ENCODE assay signal across 22 cellular contexts in genomic region chr11:58844600-58844999, GRCh38. TPM values are rescaled to one million over a fixed set of nuclear protein-coding genes. Genes with fewer than 3 reads are reported as not detected.
"Had no signal": no experiment of that assay in that cellular context is flagged by ENCODE, and none has a peak within 500 bp of the region (broad histone marks: within the 10 kb centered on the region; RNA-seq: fewer than 3 reads in every experiment).

A gene with protein sequence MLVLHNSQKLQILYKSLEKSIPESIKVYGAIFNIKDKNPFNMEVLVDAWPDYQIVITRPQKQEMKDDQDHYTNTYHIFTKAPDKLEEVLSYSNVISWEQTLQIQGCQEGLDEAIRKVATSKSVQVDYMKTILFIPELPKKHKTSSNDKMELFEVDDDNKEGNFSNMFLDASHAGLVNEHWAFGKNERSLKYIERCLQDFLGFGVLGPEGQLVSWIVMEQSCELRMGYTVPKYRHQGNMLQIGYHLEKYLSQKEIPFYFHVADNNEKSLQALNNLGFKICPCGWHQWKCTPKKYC (minus strand): TSS chr11:58844704. CDS start chr11:58839612, 5,092 bp downstream.

- H3K36me3 Mint-ChIP-seq: activated CD4-positive, alpha-beta memory T cell treated with anti-CD3 and anti-CD28 coated beads for 36 hours; activated naive CD8-positive, alpha-beta T cell; brain had no signal

- H3K27ac Mint-ChIP-seq: activated CD4-positive, alpha-beta memory T cell treated with anti-CD3 and anti-CD28 coated beads for 36 hours; activated CD4-positive, alpha-beta T cell treated with anti-CD3 and anti-CD28 coated beads, Interleukin-2, amount 10 ng/mL, durations not matched to agents 7 days and 5 days; activated naive CD4-positive, alpha-beta T cell treated with anti-CD3 and anti-CD28 coated beads for 36 hours; activated naive CD8-positive, alpha-beta T cell; brain; T-helper 1 cell treated with Interleukin-12 subunit alpha and Interleukin-12 subunit beta and Interleukin-4 antibody, amounts not matched to agents 30 μg/mL and 1 μg/mL, for 36 hours had no signal

- H3K4me1 Mint-ChIP-seq: activated CD4-positive, alpha-beta T cell treated with anti-CD3 and anti-CD28 coated beads, Interleukin-2, amount 10 ng/mL, durations not matched to agents 7 days and 5 days; brain had no signal

- H3K9me3 Mint-ChIP-seq: activated CD4-positive, alpha-beta memory T cell treated with anti-CD3 and anti-CD28 coated beads for 36 hours; activated CD4-positive, alpha-beta T cell treated with anti-CD3 and anti-CD28 coated beads, Interleukin-2, amount 10 ng/mL, durations not matched to agents 7 days and 5 days; activated naive CD4-positive, alpha-beta T cell treated with anti-CD3 and anti-CD28 coated beads for 36 hours; activated T-cell treated with anti-CD3 and anti-CD28 coated beads, Interleukin-2, amount 50 U/mL, for 4 hours; T-helper 1 cell treated with Interleukin-12 subunit alpha and Interleukin-12 subunit beta and Interleukin-4 antibody, amounts not matched to agents 30 μg/mL and 1 μg/mL, for 36 hours had no signal

- H3K4me3 ChIP-seq: cardiac muscle cell, Peyer's patch, SJSA1 had no signal

- H3K4me3 Mint-ChIP-seq: activated CD4-positive, alpha-beta memory T cell treated with anti-CD3 and anti-CD28 coated beads for 36 hours; activated CD4-positive, alpha-beta T cell treated with anti-CD3 and anti-CD28 coated beads, Interleukin-2, amount 10 ng/mL, durations not matched to agents 7 days and 5 days; activated naive CD4-positive, alpha-beta T cell treated with anti-CD3 and anti-CD28 coated beads for 36 hours; activated naive CD8-positive, alpha-beta T cell; activated T-cell treated with anti-CD3 and anti-CD28 coated beads, Interleukin-2, amount 50 U/mL, for 4 hours; brain; T-helper 1 cell treated with Interleukin-12 subunit alpha and Interleukin-12 subunit beta and Interleukin-4 antibody, amounts not matched to agents 30 μg/mL and 1 μg/mL, for 36 hours had no signal

- DNase-seq: activated CD4-positive, alpha-beta memory T cell treated with anti-CD3 and anti-CD28 coated beads for 36 hours; activated CD4-positive, alpha-beta T cell treated with anti-CD3 and anti-CD28 coated beads, Interleukin-2, amount 10 ng/mL, durations not matched to agents 7 days and 5 days; activated CD4-positive, CD25-positive, alpha-beta regulatory T cell; activated CD8-positive, alpha-beta memory T cell treated with anti-CD3 and anti-CD28 coated beads for 24 hours; activated effector memory CD4-positive, alpha-beta T cell treated with anti-CD3 and anti-CD28 coated beads, Interleukin-2, amount 50 U/mL, for 16 hours; activated naive CD4-positive, alpha-beta T cell treated with anti-CD3 and anti-CD28 coated beads for 36 hours; activated T-cell treated with anti-CD3 and anti-CD28 coated beads, Interleukin-2, amount 50 U/mL, for 4 hours; amygdala; NCI-H1105 treated with DMSO at 0.1 percent for 48 hours; NCI-H1436 treated with DMSO at 0.1 percent for 48 hours; NCI-H187 treated with DMSO at 0.1 percent for 48 hours; NCI-H2081 treated with DMSO at 0.1 percent for 48 hours; NCI-H446; NCI-H524; Peyer's patch; Right ventricle myocardium superior had no signal

- ATAC-seq: activated T-cell treated with anti-CD3 and anti-CD28 coated beads, Interleukin-2, amount 50 U/mL, for 4 hours had no signal

RNA-seq across cellular contexts. Expression of the gene that starts here (rescaled TPM):
- total RNA-seq: activated CD4-positive, alpha-beta memory T cell treated with anti-CD3 and anti-CD28 coated beads for 36 hours; activated CD4-positive, alpha-beta T cell treated with anti-CD3 and anti-CD28 coated beads, Interleukin-2, amount 10 ng/mL, durations not matched to agents 7 days and 5 days; activated naive CD4-positive, alpha-beta T cell treated with anti-CD3 and anti-CD28 coated beads for 36 hours; activated T-cell treated with anti-CD3 and anti-CD28 coated beads, Interleukin-2, amount 50 U/mL, for 4 hours; astrocyte; cardiac muscle cell; Peyer's patch; Right ventricle myocardium superior had no signal
